12 cellular contexts compared by ENCODE assay signal in the genomic region with DNA sequence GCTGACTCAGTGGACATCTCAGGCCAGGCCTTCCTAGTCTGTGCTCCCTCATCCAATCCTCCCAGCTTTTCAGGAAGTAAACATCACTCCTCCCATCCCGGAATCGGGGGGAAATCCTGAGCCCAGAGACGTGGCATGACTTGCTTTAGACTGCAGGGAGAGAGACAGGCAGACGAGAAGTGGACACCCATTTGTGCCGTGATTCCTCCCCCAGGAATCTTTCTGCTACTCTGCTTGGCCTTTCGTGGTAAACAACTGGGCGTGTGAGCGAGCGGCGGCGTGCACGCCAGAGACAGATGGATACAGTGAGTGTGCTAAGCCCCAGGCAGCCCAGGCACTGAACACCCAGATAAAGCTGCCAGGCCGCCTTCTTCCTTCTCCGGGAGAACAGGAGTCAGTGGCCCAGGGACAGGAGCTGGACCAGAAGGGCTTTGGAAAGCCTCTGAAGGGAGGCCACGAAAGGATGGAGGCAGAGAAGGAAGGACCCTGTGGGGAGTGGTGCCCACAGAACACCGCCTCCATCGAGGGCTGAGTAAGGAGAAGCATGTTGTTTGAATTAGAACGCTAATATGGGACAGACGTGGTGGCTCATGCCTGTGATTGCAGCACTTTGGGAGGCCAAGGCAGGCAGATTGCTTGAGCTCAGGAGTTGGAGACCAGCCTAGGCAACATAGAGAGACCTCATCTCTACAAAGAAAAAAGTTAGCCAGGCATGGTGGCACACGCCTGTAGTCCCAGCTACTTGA.
DNase-seq lines count a peak whose midpoint lies in the region; ATAC-seq and TF ChIP-seq lines count a peak whose summit lies in the region.
"Had no signal": no experiment of that assay in that cellular context is flagged by ENCODE, and none has a peak within 500 bp of the region (broad histone marks: within the 10 kb centered on the region; RNA-seq: fewer than 3 reads in every experiment).

No MANE protein-coding gene starts in this region.

- no peak for ATAC-seq in HG03139 (IDR thresholded peaks at IDR 0.05; ENCODE audit: unreplicated experiment)
- ATAC-seq: PC-3 had no signal

- H3K27me3 ChIP-seq in WERI-Rb-1 (ENCODE audit: insufficient read depth, low read depth, severe bottlenecking), result no peaks in the 10 kb centered on the region

- H3K27ac ChIP-seq in WERI-Rb-1, result peak overlapping the region; percentile 76

- H3K9me3 ChIP-seq in WERI-Rb-1 (ENCODE audit: severe bottlenecking), result peaks cover 4% of the 10 kb centered on the region

- TF ChIP-seq CTCF in AG09319 (IDR thresholded peaks at IDR 0.05; ENCODE audit: low read depth, low read length) (no peak), WERI-Rb-1 (IDR thresholded peaks at IDR 0.05; ENCODE audit: low read depth, low read length) (no peak), foreskin fibroblast (IDR thresholded peaks at IDR 0.05; ENCODE audit: low read depth, low read length) (no peak)

- no peaks in the 10 kb centered on the region for H3K36me3 ChIP-seq in WERI-Rb-1

- H3K4me3 ChIP-seq in WERI-Rb-1 (ENCODE audit: low read depth, low read length) (peak overlapping the region; percentile 30), foreskin fibroblast (ENCODE audit: low read depth in 1 of 2, low read length in 2 of 2) (peak overlapping the region; percentile 16 to 31)

- DNase-seq in AG09319 (ENCODE audit: extremely low read depth, low read depth), result peak; percentile 98
- DNase-seq in WERI-Rb-1, result peak; percentile 75
- peak; percentile 94 to 97 for DNase-seq in foreskin fibroblast
- peak; percentile 62 for DNase-seq in non-pigmented ciliary epithelial cell (ENCODE audit: low read depth)
- DNase-seq in hippocampal formation (lab: John Stamatoyannopoulos, UW), result no peak
- DNase-seq in activated CD4-positive, alpha-beta T cell treated with anti-CD3 and anti-CD28 coated beads for 48 hours, result no peak
- DNase-seq in NCI-H1417 (lab: John Stamatoyannopoulos, UW), result no peak
- DNase-seq: activated CD4-positive, CD25-positive, alpha-beta regulatory T cell; activated naive CD4-positive, alpha-beta T cell treated with anti-CD3 and anti-CD28 coated beads, Interleukin-2, amount 50 U/mL, for 16 hours; erythroblast; PC-3 had no signal

Comparison
In these comparisons a context has a peak if more than half of its experiments do, and no peak if none do; other contexts are left out.
1. DNase-seq: peak in AG09319 (single experiment), WERI-Rb-1 (single experiment), foreskin fibroblast (2 of 2) and non-pigmented ciliary epithelial cell (single experiment); none in hippocampal formation (0 of 2), activated CD4-positive, alpha-beta T cell treated with anti-CD3 and anti-CD28 coated beads for 48 hours (single experiment) and NCI-H1417 (0 of 3).